In the genomic region with DNA sequence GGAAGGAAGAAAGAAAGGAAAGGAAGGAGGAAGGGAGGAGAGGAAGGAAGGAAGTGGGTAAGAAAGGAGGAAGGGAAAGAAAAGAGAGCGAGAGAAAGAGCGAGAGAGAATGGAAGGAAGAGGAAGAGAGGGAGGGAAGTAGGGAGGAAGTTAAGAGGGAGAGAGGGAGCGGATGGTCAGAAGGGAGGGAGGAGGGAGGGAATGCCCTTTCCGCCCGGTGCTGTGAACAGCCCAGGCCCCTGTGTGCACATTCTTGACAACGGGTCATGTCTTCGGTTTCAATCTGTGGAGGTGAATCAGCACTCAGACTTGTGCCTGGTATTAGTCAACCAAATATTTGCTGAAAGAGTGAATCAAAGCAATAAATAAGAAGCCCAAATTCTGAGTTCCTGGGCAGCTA, we compare ENCODE assay signal across 11 cellular contexts. TPM values are rescaled to one million over a fixed set of nuclear protein-coding genes. Genes with fewer than 3 reads are reported as not detected.
DNase-seq lines count a peak whose midpoint lies in the region; ATAC-seq, FAIRE-seq and TF ChIP-seq lines count a peak whose summit lies in the region.
"Had no signal": no experiment of that assay in that cellular context is flagged by ENCODE, and none has a peak within 500 bp of the region (broad histone marks: within the 10 kb centered on the region; RNA-seq: fewer than 3 reads in every experiment).

No MANE protein-coding gene starts in this region.

- H3K4me1 Mint-ChIP-seq in chondrocyte (ENCODE audit: low read depth) = peaks cover 16% of the 10 kb centered on the region

- intact Hi-C loops in mucosa of descending colon (cut with DNase I, micrococcal nuclease) = no loop called here

- TF ChIP-seq CTCF in AG09309 (IDR thresholded peaks at IDR 0.05; ENCODE audit: control insufficient read depth, insufficient read depth, low read depth, low read length, missing control alignments) = no peak
- no peak for TF ChIP-seq CTCF in chondrocyte (IDR thresholded peaks at IDR 0.05)
- no peak for TF ChIP-seq CTCF in mucosa of descending colon (IDR thresholded peaks at IDR 0.05)

- H3K4me3 ChIP-seq in AG09309 (ENCODE audit: control insufficient read depth, low read depth, low read length) = no peak overlapping the region
- no peak overlapping the region for H3K4me3 ChIP-seq in mucosa of descending colon

- FAIRE-seq in HTR-8/SVneo (lab: Jason Lieb, UNC) = peak; percentile 91

- DNase-seq in AG09309 (ENCODE audit: low read depth) = peak; percentile 62
- DNase-seq in HTR-8/SVneo (ENCODE audit: insufficient read length, low spot score) = peak; percentile 80
- no peak for DNase-seq in chondrocyte (ENCODE audit: low spot score)
- no peak for DNase-seq in mucosa of descending colon
- no peak for DNase-seq in NOMO-1 (lab: John Stamatoyannopoulos, UW; ENCODE audit: unreplicated experiment in 2 of 2)
- no peak for DNase-seq in activated T-cell treated with anti-CD3 and anti-CD28 coated beads, Interleukin-2, amount 50 U/mL, for 48 hours
- no peak for DNase-seq in occipital lobe (lab: John Stamatoyannopoulos, UW)
- DNase-seq: activated T-cell treated with anti-CD3 and anti-CD28 coated beads, Interleukin-2, amount 50 U/mL, for 1 hour; naive thymus-derived CD4-positive, alpha-beta T cell; NCI-H1048 had no signal

- peaks cover 2% of the 10 kb centered on the region for H3K27me3 Mint-ChIP-seq in chondrocyte (ENCODE audit: low read depth)

- no peaks in the 10 kb centered on the region for H3K36me3 ChIP-seq in mucosa of descending colon (ENCODE audit: low read depth)

- H3K9me3 Mint-ChIP-seq in chondrocyte (ENCODE audit: low read depth) = no peaks in the 10 kb centered on the region

- H3K4me1 ChIP-seq in mucosa of descending colon (ENCODE audit: low read depth) = no peaks in the 10 kb centered on the region

- H3K4me3 Mint-ChIP-seq in chondrocyte (ENCODE audit: unreplicated experiment) = no peak overlapping the region
- H3K4me3 Mint-ChIP-seq: naive thymus-derived CD4-positive, alpha-beta T cell had no signal

- peak overlapping the region; percentile 61 for H3K27ac Mint-ChIP-seq in chondrocyte (ENCODE audit: unreplicated experiment)
- H3K27ac Mint-ChIP-seq: naive thymus-derived CD4-positive, alpha-beta T cell had no signal

- no peaks in the 10 kb centered on the region for H3K36me3 Mint-ChIP-seq in chondrocyte (ENCODE audit: low read depth)
- H3K36me3 Mint-ChIP-seq: naive thymus-derived CD4-positive, alpha-beta T cell had no signal

- ATAC-seq in mucosa of descending colon (peak; percentile 26), HG03045 (IDR thresholded peaks at IDR 0.05; ENCODE audit: unreplicated experiment) (no peak)
- ATAC-seq: naive thymus-derived CD4-positive, alpha-beta T cell had no signal

- H3K9me3 ChIP-seq in mucosa of descending colon = no peaks in the 10 kb centered on the region

RNA-seq across cellular contexts. Expression of a gene that starts 39.2 kb away (rescaled TPM):
- total RNA-seq in chondrocyte = 5.5 to 11.4 TPM (median 10.5 TPM) in 3 replicates
- 100 to 1,000 TPM in 1 of 3 donors, 10 to 100 TPM in 2; 48.2 to 437 (median 62.4) TPM for total RNA-seq in mucosa of descending colon
- total RNA-seq in occipital lobe = 13.4 TPM

Comparison
In these comparisons a context has a peak if more than half of its experiments do, and no peak if none do; other contexts are left out.
1. DNase-seq: peak in AG09309 (single experiment) and HTR-8/SVneo (single experiment); none in chondrocyte (single experiment), mucosa of descending colon (0 of 3), NOMO-1 (0 of 2), activated T-cell treated with anti-CD3 and anti-CD28 coated beads, Interleukin-2, amount 50 U/mL, for 48 hours (0 of 2) and occipital lobe (single experiment).